ENCODE assay signal across 8 cellular contexts in genomic region chr19:5828661-5829566, GRCh38. TPM values are rescaled to one million over a fixed set of nuclear protein-coding genes. Genes with fewer than 3 reads are reported as not detected.
A peak's percentile ranks its signal among the peaks of the same experiment; 100 is the strongest.
DNase-seq lines count a peak whose midpoint lies in the region; ATAC-seq and TF ChIP-seq lines count a peak whose summit lies in the region.

No MANE protein-coding gene starts in this region.

- H3K9ac ChIP-seq in colonic mucosa (ENCODE audit: low read depth in 2 of 2, low read length in 2 of 2), result peak overlapping the region; percentile 45 to 78

- H3K4me3 ChIP-seq in colonic mucosa, result peak overlapping the region; percentile 40
- peak overlapping the region; percentile 60 for H3K4me3 ChIP-seq in thymus (ENCODE audit: low read length)

- intact Hi-C loops in activated CD4-positive, alpha-beta T cell treated with anti-CD3 and anti-CD28 coated beads for 36 hours (cut with DNase I, micrococcal nuclease), result loop anchor here (1.0 to 5.0 kb wide), 12 partner anchors 25 to 1822 kb away; partner anchors contain the start of genes VMAC (in 2 of the 2), CATSPERD (in 1 of the 2), CRB3 (in 1 of the 2) and LONP1 (in 1 of the 2)
- intact Hi-C loops in colonic mucosa (cut with DNase I), result no loop called here

- H3K27ac Mint-ChIP-seq in activated CD4-positive, alpha-beta T cell treated with anti-CD3 and anti-CD28 coated beads for 36 hours, result peak overlapping the region; percentile 96
- peak overlapping the region; percentile 68 for H3K27ac Mint-ChIP-seq in memory B cell

- 5% methylated on average over 47 of the region's 47 CpGs for WGBS in thymus

- H3K4me1 ChIP-seq in colonic mucosa, result peaks cover 10% of the 10 kb centered on the region
- H3K4me1 ChIP-seq in thymus (ENCODE audit: control insufficient read depth, insufficient read depth, low read length), result peaks cover 24% of the 10 kb centered on the region

- H3K36me3 Mint-ChIP-seq in activated CD4-positive, alpha-beta T cell treated with anti-CD3 and anti-CD28 coated beads for 36 hours (ENCODE audit: low read depth), result no peaks in the 10 kb centered on the region
- peaks cover 2% of the 10 kb centered on the region for H3K36me3 Mint-ChIP-seq in memory B cell

- peak; percentile 53 for DNase-seq in activated CD4-positive, alpha-beta T cell treated with anti-CD3 and anti-CD28 coated beads for 36 hours
- DNase-seq in activated CD4-positive, alpha-beta T cell treated with anti-CD3 and anti-CD28 coated beads, Interleukin-2, amount 50 U/mL, for 4 hours, result no peak
- DNase-seq in RPMI8226, result peak; percentile 51
- DNase-seq in colonic mucosa, result no peak
- DNase-seq in memory B cell (ENCODE audit: low spot score in 2 of 2), result peak in 1 of 2 donors; percentile 24
- no peak for DNase-seq in NK-92 treated with Interleukin-12 subunit alpha and Interleukin-12 subunit beta, amount 100 ng/mL, for 24 hours (lab: John Stamatoyannopoulos, UW)
- no peak for DNase-seq in NOMO-1 (lab: John Stamatoyannopoulos, UW; ENCODE audit: unreplicated experiment in 2 of 2)

- H3K36me3 ChIP-seq in colonic mucosa (no peaks in the 10 kb centered on the region), thymus (ENCODE audit: control insufficient read depth, insufficient read depth) (no peaks in the 10 kb centered on the region)

- peaks cover 4% of the 10 kb centered on the region for H3K4me1 Mint-ChIP-seq in activated CD4-positive, alpha-beta T cell treated with anti-CD3 and anti-CD28 coated beads for 36 hours
- peaks cover 8% of the 10 kb centered on the region for H3K4me1 Mint-ChIP-seq in memory B cell

- H3K27me3 ChIP-seq in colonic mucosa, result no peaks in the 10 kb centered on the region
- peaks cover 7% of the 10 kb centered on the region for H3K27me3 ChIP-seq in thymus (ENCODE audit: control insufficient read depth, insufficient read depth)

- peak overlapping the region; percentile 92 for H3K4me3 Mint-ChIP-seq in activated CD4-positive, alpha-beta T cell treated with anti-CD3 and anti-CD28 coated beads for 36 hours
- peak overlapping the region; percentile 85 for H3K4me3 Mint-ChIP-seq in memory B cell

- H3K27ac ChIP-seq in colonic mucosa, result peak overlapping the region; percentile 59
- H3K27ac ChIP-seq in thymus (ENCODE audit: low read depth), result peak overlapping the region; percentile 87

- H3K27me3 Mint-ChIP-seq in activated CD4-positive, alpha-beta T cell treated with anti-CD3 and anti-CD28 coated beads for 36 hours, result no peaks in the 10 kb centered on the region
- peaks cover 16% of the 10 kb centered on the region for H3K27me3 Mint-ChIP-seq in memory B cell

- H3K9me3 ChIP-seq in colonic mucosa, result no peaks in the 10 kb centered on the region
- no peaks in the 10 kb centered on the region for H3K9me3 ChIP-seq in thymus (ENCODE audit: control insufficient read depth)

- no peaks in the 10 kb centered on the region for H3K9me3 Mint-ChIP-seq in activated CD4-positive, alpha-beta T cell treated with anti-CD3 and anti-CD28 coated beads for 36 hours (ENCODE audit: low read depth)
- peaks cover 2% of the 10 kb centered on the region for H3K9me3 Mint-ChIP-seq in memory B cell

- CTCF ChIA-PET in activated CD4-positive, alpha-beta T cell treated with anti-CD3 and anti-CD28 coated beads for 36 hours (lab: Charles Lee), result interaction anchor here (0.8 to 2.9 kb wide), 8 partner anchors 18 to 139 kb away, joined by 3 to 33 read pairs (median 4); partner anchors contain the start of genes NDUFA11, NRTN and VMAC

- POLR2A ChIA-PET in activated CD4-positive, alpha-beta T cell treated with anti-CD3 and anti-CD28 coated beads for 36 hours (lab: Charles Lee), result interaction anchor here (0.5 to 2.8 kb wide), 8 partner anchors 11 to 1155 kb away, joined by 3 to 25 read pairs (median 6); partner anchors contain the start of genes CATSPERD, DUS3L, LONP1 and NDUFA11

- no peak for ATAC-seq in activated CD4-positive, alpha-beta T cell treated with anti-CD3 and anti-CD28 coated beads for 36 hours
- no peak for ATAC-seq in memory B cell (ENCODE audit: low read depth)

- TF ChIP-seq CTCF in colonic mucosa (IDR thresholded peaks at IDR 0.05), result no peak

RNA-seq across cellular contexts. Expression of gene FUT6, which starts 10.6 kb away (rescaled TPM):
- total RNA-seq in activated CD4-positive, alpha-beta T cell treated with anti-CD3 and anti-CD28 coated beads for 36 hours, result not detected
- total RNA-seq in colonic mucosa, result 10 to 100 TPM; 48.9 to 89.4 TPM
- 0.43 TPM for polyA plus RNA-seq in thymus

RNA-seq across cellular contexts. Expression of gene FUT3, which starts 22.3 kb away (rescaled TPM):
- total RNA-seq in activated CD4-positive, alpha-beta T cell treated with anti-CD3 and anti-CD28 coated beads for 36 hours, result not detected
- 100 to 1,000 TPM; 260 to 272 TPM for total RNA-seq in colonic mucosa
- 2.9 TPM for polyA plus RNA-seq in thymus

RNA-seq across cellular contexts. Expression of gene NRTN, which starts 24.0 kb away (rescaled TPM):
- total RNA-seq in activated CD4-positive, alpha-beta T cell treated with anti-CD3 and anti-CD28 coated beads for 36 hours, result under 1 TPM; 0.21 to 0.32 TPM
- 1 to 10 TPM; 1.8 to 2.9 TPM for total RNA-seq in colonic mucosa
- polyA plus RNA-seq in thymus, result 4.0 TPM

RNA-seq across cellular contexts. Expression of gene DUS3L, which starts 38.0 kb away (rescaled TPM):
- 10 to 100 TPM; 59.4 to 63.9 TPM for total RNA-seq in activated CD4-positive, alpha-beta T cell treated with anti-CD3 and anti-CD28 coated beads for 36 hours
- 10 to 100 TPM; 20.8 to 47.6 TPM for total RNA-seq in colonic mucosa
- polyA plus RNA-seq in thymus, result 43.9 TPM

RNA-seq across cellular contexts. Expression of gene FUT5, which starts 41.4 kb away (rescaled TPM):
- under 1 TPM in 1 of 2 experiments, not detected in 1; 0.09 TPM for total RNA-seq in activated CD4-positive, alpha-beta T cell treated with anti-CD3 and anti-CD28 coated beads for 36 hours
- total RNA-seq in colonic mucosa, result under 1 TPM in 1 of 2 donors, not detected in 1; 0.24 TPM
- not detected for polyA plus RNA-seq in thymus

Comparison
In these comparisons a context has a peak if more than half of its experiments do, and no peak if none do; other contexts are left out.
1. DNase-seq: peak in activated CD4-positive, alpha-beta T cell treated with anti-CD3 and anti-CD28 coated beads for 36 hours (single experiment) and RPMI8226 (single experiment); none in activated CD4-positive, alpha-beta T cell treated with anti-CD3 and anti-CD28 coated beads, Interleukin-2, amount 50 U/mL, for 4 hours (0 of 2), colonic mucosa (single experiment), NK-92 treated with Interleukin-12 subunit alpha and Interleukin-12 subunit beta, amount 100 ng/mL, for 24 hours (single experiment) and NOMO-1 (0 of 2).
2. RNA of gene FUT6, which starts 10.6 kb away (total RNA-seq): 48.9 to 89.4 TPM in colonic mucosa; not detected in activated CD4-positive, alpha-beta T cell treated with anti-CD3 and anti-CD28 coated beads for 36 hours; every median in the first group is over 10 times any median in the second.
3. RNA of gene FUT3, which starts 22.3 kb away (total RNA-seq): 260 to 272 TPM in colonic mucosa; not detected in activated CD4-positive, alpha-beta T cell treated with anti-CD3 and anti-CD28 coated beads for 36 hours; every median in the first group is over 100 times any median in the second.